ENCODE assay signal across 27 cellular contexts in genomic region chr11:93712678-93713077, GRCh38.
"Had no signal": no experiment of that assay in that cellular context is flagged by ENCODE, and none has a peak within 500 bp of the region (broad histone marks: within the 10 kb centered on the region; RNA-seq: fewer than 3 reads in every experiment).

No MANE protein-coding gene starts in this region.

- H3K4me3 ChIP-seq: ascending aorta, body of pancreas, Peyer's patch, SJCRH30 had no signal

- H3K4me1 ChIP-seq: ascending aorta, body of pancreas, SJCRH30 had no signal

- FAIRE-seq: bronchial epithelial cell had no signal

- H3K27me3 Mint-ChIP-seq: activated B cell treated with CpG ODN at 0.5 μM for 24 hours; activated CD4-positive, alpha-beta memory T cell treated with anti-CD3 and anti-CD28 coated beads, Interleukin-2, amount 10 ng/mL, durations not matched to agents 7 days and 5 days; activated naive CD8-positive, alpha-beta T cell treated with anti-CD3 and anti-CD28 coated beads, Interleukin-2, amount 50 U/mL, for 24 hours had no signal

- H3K9me3 ChIP-seq: body of pancreas, Peyer's patch, SJCRH30 had no signal

- H3K27ac Mint-ChIP-seq: activated B cell treated with CpG ODN at 0.5 μM for 24 hours; activated CD4-positive, alpha-beta memory T cell treated with anti-CD3 and anti-CD28 coated beads, Interleukin-2, amount 10 ng/mL, durations not matched to agents 7 days and 5 days; activated naive CD8-positive, alpha-beta T cell treated with anti-CD3 and anti-CD28 coated beads, Interleukin-2, amount 50 U/mL, for 24 hours had no signal

- H3K4me3 Mint-ChIP-seq: activated B cell treated with CpG ODN at 0.5 μM for 24 hours; activated CD4-positive, alpha-beta memory T cell treated with anti-CD3 and anti-CD28 coated beads, Interleukin-2, amount 10 ng/mL, durations not matched to agents 7 days and 5 days; activated naive CD8-positive, alpha-beta T cell treated with anti-CD3 and anti-CD28 coated beads, Interleukin-2, amount 50 U/mL, for 24 hours had no signal

- DNase-seq: activated B cell treated with CpG ODN at 0.5 μM for 24 hours; activated CD4-positive, alpha-beta memory T cell treated with anti-CD3 and anti-CD28 coated beads, Interleukin-2, amount 10 ng/mL, durations not matched to agents 7 days and 5 days; activated CD4-positive, alpha-beta T cell treated with anti-CD3 and anti-CD28 coated beads for 1 hour; activated CD4-positive, alpha-beta T cell treated with anti-CD3 and anti-CD28 coated beads, Interleukin-2, amount 50 U/mL, for 1 hour; activated CD8-positive, alpha-beta memory T cell treated with anti-CD3 and anti-CD28 coated beads, Interleukin-2, amount 50 U/mL, for 4 hours; activated naive CD8-positive, alpha-beta T cell treated with anti-CD3 and anti-CD28 coated beads, Interleukin-2, amount 50 U/mL, for 24 hours; activated T-cell treated with anti-CD3 and anti-CD28 coated beads, Interleukin-2, amount 50 U/mL, for 1 hour; amniotic stem cell; body of pancreas; central memory CD4-positive, alpha-beta T cell; Karpas-422; NCI-H1105 treated with DMSO at 0.1 percent for 48 hours; NCI-H1436 treated with DMSO at 0.1 percent for 48 hours; NCI-H187; NCI-H2081; NCI-H510A treated with DMSO at 0.1 percent for 48 hours; NCI-H69; NK-92 treated with Interleukin-12 subunit alpha and Interleukin-12 subunit beta, amount 100 ng/mL, for 24 hours; Peyer's patch; Right ventricle myocardium superior; SJCRH30; SK-N-SH; T-helper 1 cell had no signal

- H3K27me3 ChIP-seq: ascending aorta, body of pancreas, Peyer's patch, SJCRH30 had no signal

- H3K27ac ChIP-seq: ascending aorta, body of pancreas, Peyer's patch, RWPE1, SJCRH30 had no signal

- ATAC-seq: activated naive CD4-positive, alpha-beta T cell treated with anti-CD3 and anti-CD28 coated beads, Interleukin-2, amount 50 U/mL, for 72 hours; activated naive CD8-positive, alpha-beta T cell treated with anti-CD3 and anti-CD28 coated beads, Interleukin-2, amount 50 U/mL, for 24 hours; body of pancreas had no signal
